30 cellular contexts compared by ENCODE assay signal in the genomic region with DNA sequence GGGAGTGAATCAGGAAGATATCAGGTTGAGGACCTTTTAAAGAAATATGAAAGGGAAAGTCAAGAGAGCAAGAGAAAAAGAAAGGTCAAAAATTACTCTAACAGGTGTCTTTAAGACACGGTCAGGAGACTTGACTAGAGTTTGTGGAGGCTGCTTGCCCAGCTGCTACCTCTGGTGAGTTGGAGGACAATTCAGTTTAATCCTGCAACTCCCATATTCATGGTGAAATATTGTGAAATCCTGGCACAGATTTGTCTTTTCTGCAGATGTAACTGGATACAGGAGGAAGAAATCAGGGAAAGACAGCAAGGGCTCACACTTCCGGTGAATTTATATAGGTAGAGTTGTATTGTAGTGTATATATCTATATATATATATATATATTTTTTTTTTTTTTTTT.
A peak's percentile ranks its signal among the peaks of the same experiment; 100 is the strongest.
DNase-seq lines count a peak whose midpoint lies in the region; ATAC-seq and TF ChIP-seq lines count a peak whose summit lies in the region.
"Had no signal": no experiment of that assay in that cellular context is flagged by ENCODE, and none has a peak within 500 bp of the region (broad histone marks: within the 10 kb centered on the region; RNA-seq: fewer than 3 reads in every experiment).

No MANE protein-coding gene starts in this region.

- H3K27me3 ChIP-seq in breast epithelium = no peaks in the 10 kb centered on the region
- H3K27me3 ChIP-seq: ascending aorta, BLaER1, dorsolateral prefrontal cortex, heart right ventricle, thyroid gland had no signal

- H3K4me1 Mint-ChIP-seq in MCF 10A (ENCODE audit: insufficient read depth, unreplicated experiment) = peaks cover 9% of the 10 kb centered on the region
- H3K4me1 Mint-ChIP-seq: memory B cell; stimulated activated naive CD8-positive, alpha-beta T cell treated with anti-CD3 and anti-CD28 coated beads, Interleukin-15, amount 100 ng/mL, for 72 hours had no signal

- H3K9me3 ChIP-seq in breast epithelium = no peaks in the 10 kb centered on the region
- H3K9me3 ChIP-seq: A549, ascending aorta, Caco-2, heart right ventricle, SK-N-SH, thyroid gland had no signal

- no peak for TF ChIP-seq POLR2A in breast epithelium (IDR thresholded peaks at IDR 0.05)

- H3K36me3 Mint-ChIP-seq in MCF 10A (ENCODE audit: insufficient read depth, unreplicated experiment) = peaks cover 38% of the 10 kb centered on the region
- H3K36me3 Mint-ChIP-seq: activated naive CD4-positive, alpha-beta T cell treated with anti-CD3 and anti-CD28 coated beads, Interleukin-2, amount 50 U/mL, for 72 hours had no signal

- BruUV-seq in MCF 10A (replicated peaks; lab: Mats Ljungman, UMichigan) = no TSS peak

- TF ChIP-seq CTCF in MCF 10A (IDR thresholded peaks at IDR 0.05; ENCODE audit: unreplicated experiment) (no peak), breast epithelium (IDR thresholded peaks at IDR 0.05) (no peak)

- no peak overlapping the region for H3K4me3 ChIP-seq in breast epithelium
- H3K4me3 ChIP-seq: A549, ascending aorta, BLaER1, dorsolateral prefrontal cortex, heart right ventricle, thyroid gland had no signal

- no peak for ATAC-seq in HG02973 (IDR thresholded peaks at IDR 0.05; ENCODE audit: unreplicated experiment)
- ATAC-seq: A549; activated naive CD4-positive, alpha-beta T cell treated with anti-CD3 and anti-CD28 coated beads, Interleukin-2, amount 50 U/mL, for 72 hours; stimulated activated naive CD8-positive, alpha-beta T cell treated with anti-CD3 and anti-CD28 coated beads, Interleukin-15, amount 100 ng/mL, for 72 hours had no signal

- POLR2A ChIA-PET in MCF 10A (lab: Yijun Ruan, JAX) = interaction anchor here (0.6 kb wide), 1 partner anchor 12 kb away, joined by 3 read pairs; no protein-coding TSS in a partner anchor

- H3K4me1 ChIP-seq in breast epithelium = no peaks in the 10 kb centered on the region
- H3K4me1 ChIP-seq: A549, ascending aorta, BLaER1, heart right ventricle, thyroid gland had no signal

- intact Hi-C loops in MCF 10A (cut with micrococcal nuclease) (no loop called here), breast epithelium (cut with DNase I; ENCODE audit: low total_unique reads) (no loop called here)

- H3K27me3 Mint-ChIP-seq in MCF 10A (ENCODE audit: insufficient read depth, unreplicated experiment) = no peaks in the 10 kb centered on the region
- H3K27me3 Mint-ChIP-seq: activated CD4-positive, alpha-beta memory T cell treated with anti-CD3 and anti-CD28 coated beads for 36 hours; central memory CD8-positive, alpha-beta T cell; memory B cell; stimulated activated naive CD8-positive, alpha-beta T cell treated with anti-CD3 and anti-CD28 coated beads, Interleukin-15, amount 100 ng/mL, for 72 hours had no signal

- no peak overlapping the region for H3K27ac ChIP-seq in breast epithelium
- H3K27ac ChIP-seq: A549, ascending aorta, BLaER1, dorsolateral prefrontal cortex, heart right ventricle, thyroid gland had no signal

- H3K4me3 Mint-ChIP-seq in MCF 10A (ENCODE audit: unreplicated experiment) = no peak overlapping the region
- H3K4me3 Mint-ChIP-seq: activated CD4-positive, alpha-beta memory T cell treated with anti-CD3 and anti-CD28 coated beads for 36 hours; activated T-helper 1 cell treated with anti-CD3 and anti-CD28 coated beads, Interleukin-12 subunit alpha, Interleukin-12 subunit beta, Interleukin-2, Interleukin-4 antibody, amounts not matched to agents 30 ng/mL and 10 ng/mL and 1 ng/mL, durations not matched to agents 14 hours and 24 hours and 36 hours; central memory CD8-positive, alpha-beta T cell; memory B cell; stimulated activated naive CD8-positive, alpha-beta T cell treated with anti-CD3 and anti-CD28 coated beads, Interleukin-15, amount 100 ng/mL, for 72 hours; T-helper 1 cell treated with Interleukin-12 subunit alpha and Interleukin-12 subunit beta and Interleukin-4 antibody, amounts not matched to agents 30 μg/mL and 1 μg/mL, for 36 hours had no signal

- peak overlapping the region; percentile 1 for H3K27ac Mint-ChIP-seq in MCF 10A (ENCODE audit: low read depth, unreplicated experiment)
- H3K27ac Mint-ChIP-seq: activated CD4-positive, alpha-beta memory T cell treated with anti-CD3 and anti-CD28 coated beads for 36 hours; activated naive CD4-positive, alpha-beta T cell treated with anti-CD3 and anti-CD28 coated beads, Interleukin-2, amount 50 U/mL, for 72 hours; activated T-helper 1 cell treated with anti-CD3 and anti-CD28 coated beads, Interleukin-12 subunit alpha, Interleukin-12 subunit beta, Interleukin-2, Interleukin-4 antibody, amounts not matched to agents 30 ng/mL and 10 ng/mL and 1 ng/mL, durations not matched to agents 14 hours and 24 hours and 36 hours; memory B cell; stimulated activated naive CD8-positive, alpha-beta T cell treated with anti-CD3 and anti-CD28 coated beads, Interleukin-15, amount 100 ng/mL, for 72 hours; T-helper 1 cell treated with Interleukin-12 subunit alpha and Interleukin-12 subunit beta and Interleukin-4 antibody, amounts not matched to agents 30 μg/mL and 1 μg/mL, for 36 hours had no signal

- CTCF ChIA-PET in MCF 10A (lab: Yijun Ruan, JAX) = no interaction called here

- DNase-seq in MCF 10A (ENCODE audit: unreplicated experiment) (peak; percentile 51), breast epithelium (ENCODE audit: low spot score in 2 of 2) (no peak), amniotic epithelial cell (ENCODE audit: low read depth) (peak; percentile 55), iris pigment epithelial cell (ENCODE audit: low read depth) (peak; percentile 18), stromal cell of bone marrow (ENCODE audit: low read depth) (peak; percentile 17), HuH-7.5 (ENCODE audit: low spot score) (no peak), cerebellum (ENCODE audit: low spot score) (no peak)
- DNase-seq: activated CD4-positive, alpha-beta memory T cell treated with anti-CD3 and anti-CD28 coated beads for 36 hours; activated CD4-positive, CD25-positive, alpha-beta regulatory T cell treated with anti-CD3 and anti-CD28 coated beads, Interleukin-2, amount 50 U/mL, for 72 hours; activated CD8-positive, alpha-beta memory T cell treated with anti-CD3 and anti-CD28 coated beads, Interleukin-2, amount 50 U/mL, for 4 hours; Caco-2; dorsolateral prefrontal cortex; foreskin fibroblast; heart right ventricle; KBM-7; NCI-H1436 treated with DMSO at 0.1 percent for 48 hours; NCI-H446 treated with DMSO at 0.1 percent for 48 hours; SK-N-SH; small intestine; stimulated activated naive CD8-positive, alpha-beta T cell treated with anti-CD3 and anti-CD28 coated beads, Interleukin-15, amount 100 ng/mL, for 72 hours; thyroid gland had no signal

- H3K9me3 Mint-ChIP-seq in MCF 10A (ENCODE audit: unreplicated experiment) = no peaks in the 10 kb centered on the region
- H3K9me3 Mint-ChIP-seq: activated CD4-positive, alpha-beta memory T cell treated with anti-CD3 and anti-CD28 coated beads for 36 hours; activated naive CD4-positive, alpha-beta T cell treated with anti-CD3 and anti-CD28 coated beads, Interleukin-2, amount 50 U/mL, for 72 hours; activated T-helper 1 cell treated with anti-CD3 and anti-CD28 coated beads, Interleukin-12 subunit alpha, Interleukin-12 subunit beta, Interleukin-2, Interleukin-4 antibody, amounts not matched to agents 30 ng/mL and 10 ng/mL and 1 ng/mL, durations not matched to agents 14 hours and 24 hours and 36 hours; central memory CD8-positive, alpha-beta T cell; memory B cell; stimulated activated naive CD8-positive, alpha-beta T cell treated with anti-CD3 and anti-CD28 coated beads, Interleukin-15, amount 100 ng/mL, for 72 hours; T-helper 1 cell treated with Interleukin-12 subunit alpha and Interleukin-12 subunit beta and Interleukin-4 antibody, amounts not matched to agents 30 μg/mL and 1 μg/mL, for 36 hours had no signal

- peaks cover 5% of the 10 kb centered on the region for H3K36me3 ChIP-seq in breast epithelium

Comparison
In these comparisons a context has a peak if more than half of its experiments do, and no peak if none do; other contexts are left out.
1. DNase-seq: peak in MCF 10A (single experiment), amniotic epithelial cell (single experiment), iris pigment epithelial cell (single experiment) and stromal cell of bone marrow (single experiment); none in breast epithelium (0 of 2), HuH-7.5 (single experiment) and cerebellum (single experiment).